ENCODE assay signal across 2 cellular contexts in the genomic region with DNA sequence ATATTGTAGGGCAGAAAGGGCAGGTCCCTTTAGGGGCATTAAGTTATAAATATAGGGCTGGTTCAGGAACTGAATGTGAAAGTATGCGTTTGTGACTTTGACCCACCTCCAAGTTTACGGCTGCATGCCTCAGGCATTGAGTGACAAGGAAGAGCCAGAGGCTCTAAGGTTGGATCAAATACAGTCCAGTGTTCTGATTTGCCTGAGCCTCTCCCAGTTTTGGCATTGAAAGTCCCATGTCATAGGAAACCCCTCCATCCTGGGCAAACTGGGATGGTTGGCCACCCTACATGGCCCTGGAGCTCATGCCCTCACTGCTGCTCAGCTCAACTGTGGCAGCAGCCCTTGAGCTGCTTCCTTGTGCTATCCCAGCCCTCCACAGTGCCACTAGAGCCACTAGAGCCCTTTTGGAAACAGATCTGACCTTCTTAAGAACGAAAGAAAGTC.
TF ChIP-seq lines count a peak whose summit lies in the region.

No MANE protein-coding gene starts in this region.

TF ChIP-seq in GM23338, 12 proteins besides CTCF, POLR2A, EP300 and RAD21 (continues in another document):
- TF ChIP-seq STAT1 (IDR thresholded peaks at IDR 0.05; ENCODE audit: unreplicated experiment) (no peak), ZNF114 (CRISPR knock-in tag; IDR thresholded peaks at IDR 0.05) (no peak), NANOG (IDR thresholded peaks at IDR 0.05; ENCODE audit: borderline replicate concordance) (no peak), CREB1 (CRISPR knock-in tag; IDR thresholded peaks at IDR 0.05; ENCODE audit: low read depth) (no peak), POLR2AphosphoS5 (IDR thresholded peaks at IDR 0.05; ENCODE audit: low read depth) (no peak), JUNB (IDR thresholded peaks at IDR 0.05; ENCODE audit: unreplicated experiment) (no peak), EZH2phosphoT487 (IDR thresholded peaks at IDR 0.05; ENCODE audit: unreplicated experiment) (no peak)
- TF ChIP-seq, protein P1, sequence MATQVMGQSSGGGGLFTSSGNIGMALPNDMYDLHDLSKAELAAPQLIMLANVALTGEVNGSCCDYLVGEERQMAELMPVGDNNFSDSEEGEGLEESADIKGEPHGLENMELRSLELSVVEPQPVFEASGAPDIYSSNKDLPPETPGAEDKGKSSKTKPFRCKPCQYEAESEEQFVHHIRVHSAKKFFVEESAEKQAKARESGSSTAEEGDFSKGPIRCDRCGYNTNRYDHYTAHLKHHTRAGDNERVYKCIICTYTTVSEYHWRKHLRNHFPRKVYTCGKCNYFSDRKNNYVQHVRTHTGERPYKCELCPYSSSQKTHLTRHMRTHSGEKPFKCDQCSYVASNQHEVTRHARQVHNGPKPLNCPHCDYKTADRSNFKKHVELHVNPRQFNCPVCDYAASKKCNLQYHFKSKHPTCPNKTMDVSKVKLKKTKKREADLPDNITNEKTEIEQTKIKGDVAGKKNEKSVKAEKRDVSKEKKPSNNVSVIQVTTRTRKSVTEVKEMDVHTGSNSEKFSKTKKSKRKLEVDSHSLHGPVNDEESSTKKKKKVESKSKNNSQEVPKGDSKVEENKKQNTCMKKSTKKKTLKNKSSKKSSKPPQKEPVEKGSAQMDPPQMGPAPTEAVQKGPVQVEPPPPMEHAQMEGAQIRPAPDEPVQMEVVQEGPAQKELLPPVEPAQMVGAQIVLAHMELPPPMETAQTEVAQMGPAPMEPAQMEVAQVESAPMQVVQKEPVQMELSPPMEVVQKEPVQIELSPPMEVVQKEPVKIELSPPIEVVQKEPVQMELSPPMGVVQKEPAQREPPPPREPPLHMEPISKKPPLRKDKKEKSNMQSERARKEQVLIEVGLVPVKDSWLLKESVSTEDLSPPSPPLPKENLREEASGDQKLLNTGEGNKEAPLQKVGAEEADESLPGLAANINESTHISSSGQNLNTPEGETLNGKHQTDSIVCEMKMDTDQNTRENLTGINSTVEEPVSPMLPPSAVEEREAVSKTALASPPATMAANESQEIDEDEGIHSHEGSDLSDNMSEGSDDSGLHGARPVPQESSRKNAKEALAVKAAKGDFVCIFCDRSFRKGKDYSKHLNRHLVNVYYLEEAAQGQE (IDR thresholded peaks at IDR 0.05; ENCODE audit: unreplicated experiment) = no peak
- TF ChIP-seq, protein P2, sequence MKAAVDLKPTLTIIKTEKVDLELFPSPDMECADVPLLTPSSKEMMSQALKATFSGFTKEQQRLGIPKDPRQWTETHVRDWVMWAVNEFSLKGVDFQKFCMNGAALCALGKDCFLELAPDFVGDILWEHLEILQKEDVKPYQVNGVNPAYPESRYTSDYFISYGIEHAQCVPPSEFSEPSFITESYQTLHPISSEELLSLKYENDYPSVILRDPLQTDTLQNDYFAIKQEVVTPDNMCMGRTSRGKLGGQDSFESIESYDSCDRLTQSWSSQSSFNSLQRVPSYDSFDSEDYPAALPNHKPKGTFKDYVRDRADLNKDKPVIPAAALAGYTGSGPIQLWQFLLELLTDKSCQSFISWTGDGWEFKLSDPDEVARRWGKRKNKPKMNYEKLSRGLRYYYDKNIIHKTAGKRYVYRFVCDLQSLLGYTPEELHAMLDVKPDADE (IDR thresholded peaks at IDR 0.05) = no peak
- TF ChIP-seq, protein P3, sequence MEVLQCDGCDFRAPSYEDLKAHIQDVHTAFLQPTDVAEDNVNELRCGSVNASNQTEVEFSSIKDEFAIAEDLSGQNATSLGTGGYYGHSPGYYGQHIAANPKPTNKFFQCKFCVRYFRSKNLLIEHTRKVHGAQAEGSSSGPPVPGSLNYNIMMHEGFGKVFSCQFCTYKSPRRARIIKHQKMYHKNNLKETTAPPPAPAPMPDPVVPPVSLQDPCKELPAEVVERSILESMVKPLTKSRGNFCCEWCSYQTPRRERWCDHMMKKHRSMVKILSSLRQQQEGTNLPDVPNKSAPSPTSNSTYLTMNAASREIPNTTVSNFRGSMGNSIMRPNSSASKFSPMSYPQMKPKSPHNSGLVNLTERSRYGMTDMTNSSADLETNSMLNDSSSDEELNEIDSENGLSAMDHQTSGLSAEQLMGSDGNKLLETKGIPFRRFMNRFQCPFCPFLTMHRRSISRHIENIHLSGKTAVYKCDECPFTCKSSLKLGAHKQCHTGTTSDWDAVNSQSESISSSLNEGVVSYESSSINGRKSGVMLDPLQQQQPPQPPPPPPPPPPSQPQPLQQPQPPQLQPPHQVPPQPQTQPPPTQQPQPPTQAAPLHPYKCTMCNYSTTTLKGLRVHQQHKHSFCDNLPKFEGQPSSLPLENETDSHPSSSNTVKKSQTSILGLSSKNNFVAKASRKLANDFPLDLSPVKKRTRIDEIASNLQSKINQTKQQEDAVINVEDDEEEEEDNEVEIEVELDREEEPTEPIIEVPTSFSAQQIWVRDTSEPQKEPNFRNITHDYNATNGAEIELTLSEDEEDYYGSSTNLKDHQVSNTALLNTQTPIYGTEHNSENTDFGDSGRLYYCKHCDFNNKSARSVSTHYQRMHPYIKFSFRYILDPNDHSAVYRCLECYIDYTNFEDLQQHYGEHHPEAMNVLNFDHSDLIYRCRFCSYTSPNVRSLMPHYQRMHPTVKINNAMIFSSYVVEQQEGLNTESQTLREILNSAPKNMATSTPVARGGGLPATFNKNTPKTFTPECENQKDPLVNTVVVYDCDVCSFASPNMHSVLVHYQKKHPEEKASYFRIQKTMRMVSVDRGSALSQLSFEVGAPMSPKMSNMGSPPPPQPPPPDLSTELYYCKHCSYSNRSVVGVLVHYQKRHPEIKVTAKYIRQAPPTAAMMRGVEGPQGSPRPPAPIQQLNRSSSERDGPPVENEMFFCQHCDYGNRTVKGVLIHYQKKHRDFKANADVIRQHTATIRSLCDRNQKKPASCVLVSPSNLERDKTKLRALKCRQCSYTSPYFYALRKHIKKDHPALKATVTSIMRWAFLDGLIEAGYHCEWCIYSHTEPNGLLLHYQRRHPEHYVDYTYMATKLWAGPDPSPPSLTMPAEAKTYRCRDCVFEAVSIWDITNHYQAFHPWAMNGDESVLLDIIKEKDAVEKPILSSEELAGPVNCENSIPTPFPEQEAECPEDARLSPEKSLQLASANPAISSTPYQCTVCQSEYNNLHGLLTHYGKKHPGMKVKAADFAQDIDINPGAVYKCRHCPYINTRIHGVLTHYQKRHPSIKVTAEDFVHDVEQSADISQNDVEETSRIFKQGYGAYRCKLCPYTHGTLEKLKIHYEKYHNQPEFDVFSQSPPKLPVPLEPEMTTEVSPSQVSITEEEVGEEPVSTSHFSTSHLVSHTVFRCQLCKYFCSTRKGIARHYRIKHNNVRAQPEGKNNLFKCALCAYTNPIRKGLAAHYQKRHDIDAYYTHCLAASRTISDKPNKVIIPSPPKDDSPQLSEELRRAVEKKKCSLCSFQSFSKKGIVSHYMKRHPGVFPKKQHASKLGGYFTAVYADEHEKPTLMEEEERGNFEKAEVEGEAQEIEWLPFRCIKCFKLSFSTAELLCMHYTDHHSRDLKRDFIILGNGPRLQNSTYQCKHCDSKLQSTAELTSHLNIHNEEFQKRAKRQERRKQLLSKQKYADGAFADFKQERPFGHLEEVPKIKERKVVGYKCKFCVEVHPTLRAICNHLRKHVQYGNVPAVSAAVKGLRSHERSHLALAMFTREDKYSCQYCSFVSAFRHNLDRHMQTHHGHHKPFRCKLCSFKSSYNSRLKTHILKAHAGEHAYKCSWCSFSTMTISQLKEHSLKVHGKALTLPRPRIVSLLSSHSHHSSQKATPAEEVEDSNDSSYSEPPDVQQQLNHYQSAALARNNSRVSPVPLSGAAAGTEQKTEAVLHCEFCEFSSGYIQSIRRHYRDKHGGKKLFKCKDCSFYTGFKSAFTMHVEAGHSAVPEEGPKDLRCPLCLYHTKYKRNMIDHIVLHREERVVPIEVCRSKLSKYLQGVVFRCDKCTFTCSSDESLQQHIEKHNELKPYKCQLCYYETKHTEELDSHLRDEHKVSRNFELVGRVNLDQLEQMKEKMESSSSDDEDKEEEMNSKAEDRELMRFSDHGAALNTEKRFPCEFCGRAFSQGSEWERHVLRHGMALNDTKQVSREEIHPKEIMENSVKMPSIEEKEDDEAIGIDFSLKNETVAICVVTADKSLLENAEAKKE (CRISPR knock-in tag; IDR thresholded peaks at IDR 0.05) = no peak

TF ChIP-seq in GM12878, 131 proteins besides CTCF, POLR2A, EP300 and RAD21:
- TF ChIP-seq, protein P4, sequence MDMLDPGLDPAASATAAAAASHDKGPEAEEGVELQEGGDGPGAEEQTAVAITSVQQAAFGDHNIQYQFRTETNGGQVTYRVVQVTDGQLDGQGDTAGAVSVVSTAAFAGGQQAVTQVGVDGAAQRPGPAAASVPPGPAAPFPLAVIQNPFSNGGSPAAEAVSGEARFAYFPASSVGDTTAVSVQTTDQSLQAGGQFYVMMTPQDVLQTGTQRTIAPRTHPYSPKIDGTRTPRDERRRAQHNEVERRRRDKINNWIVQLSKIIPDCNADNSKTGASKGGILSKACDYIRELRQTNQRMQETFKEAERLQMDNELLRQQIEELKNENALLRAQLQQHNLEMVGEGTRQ (IDR thresholded peaks at IDR 0.05; ENCODE audit: borderline replicate concordance, low read depth, low read length) = no peak
- no peak for TF ChIP-seq IKZF1 (conservative IDR thresholded peaks at IDR 0.05)
- TF ChIP-seq RUNX3 (IDR thresholded peaks at IDR 0.05; ENCODE audit: low read length) = no peak
- TF ChIP-seq, protein P5, sequence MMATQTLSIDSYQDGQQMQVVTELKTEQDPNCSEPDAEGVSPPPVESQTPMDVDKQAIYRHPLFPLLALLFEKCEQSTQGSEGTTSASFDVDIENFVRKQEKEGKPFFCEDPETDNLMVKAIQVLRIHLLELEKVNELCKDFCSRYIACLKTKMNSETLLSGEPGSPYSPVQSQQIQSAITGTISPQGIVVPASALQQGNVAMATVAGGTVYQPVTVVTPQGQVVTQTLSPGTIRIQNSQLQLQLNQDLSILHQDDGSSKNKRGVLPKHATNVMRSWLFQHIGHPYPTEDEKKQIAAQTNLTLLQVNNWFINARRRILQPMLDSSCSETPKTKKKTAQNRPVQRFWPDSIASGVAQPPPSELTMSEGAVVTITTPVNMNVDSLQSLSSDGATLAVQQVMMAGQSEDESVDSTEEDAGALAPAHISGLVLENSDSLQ (IDR thresholded peaks at IDR 0.05) = peak; percentile 44; the same call in 1 of the 2 replicates
